In genomic region chr17:15488557-15488956, GRCh38 we compare ENCODE assay signal across 21 cellular contexts. TPM values are rescaled to one million over a fixed set of nuclear protein-coding genes. Genes with fewer than 3 reads are reported as not detected.
"Had no signal": no experiment of that assay in that cellular context is flagged by ENCODE, and none has a peak within 500 bp of the region (broad histone marks: within the 10 kb centered on the region; RNA-seq: fewer than 3 reads in every experiment).

No MANE protein-coding gene starts in this region.

- H3K27ac Mint-ChIP-seq: IgD-negative memory B cell, T-cell had no signal

- H3K4me3 Mint-ChIP-seq: IgD-negative memory B cell, T-cell had no signal

- H3K4me1 Mint-ChIP-seq: T-cell had no signal

- DNase-seq: KBM-7, MG63, NCI-H1092, NCI-H1105 treated with DMSO at 0.1 percent for 48 hours, NCI-H1417 treated with DMSO at 0.1 percent for 48 hours, NCI-H146, NCI-H1694 treated with DMSO at 0.1 percent for 48 hours, NCI-H1930, NCI-H2081, NCI-H2107, NCI-H2227 treated with DMSO at 0.1 percent for 48 hours, NCI-H524 treated with DMSO at 0.1 percent for 48 hours, NCI-H69, NCI-H774, Right ventricle myocardium superior, RPMI8226, SK-N-SH, SW 1271, T-cell had no signal

- H3K27me3 Mint-ChIP-seq: IgD-negative memory B cell, T-cell had no signal

- H3K9me3 Mint-ChIP-seq: IgD-negative memory B cell, T-cell had no signal

- H3K4me3 ChIP-seq: MG63 had no signal

RNA-seq across cellular contexts. Expression of gene CDRT4, which starts 21.1 kb away (rescaled TPM):
- total RNA-seq: LHCN-M2 had no signal
